In genomic region chr16:32116080-32116479, GRCh38 we compare ENCODE assay signal across 8 cellular contexts.
DNase-seq lines count a peak whose midpoint lies in the region; ATAC-seq and TF ChIP-seq lines count a peak whose summit lies in the region.

No MANE protein-coding gene starts in this region.

- POLR2A ChIA-PET in SK-N-SH (lab: Yijun Ruan, JAX): no interaction called here

- WGBS in SK-N-SH (ENCODE audit: low lambda C conversion rate): 3% methylated on average over 52 of the region's 52 CpGs

- no peak overlapping the region for H3K27ac ChIP-seq in SK-N-SH (ENCODE audit: low read depth in 2 of 2, low read length in 1 of 2)

- H3K4me3 ChIP-seq in SK-N-SH (ENCODE audit: low read depth in 2 of 2, low read length in 1 of 2): peak overlapping the region; percentile 54 to 63
- H3K4me3 ChIP-seq in fibroblast of pulmonary artery (replicated peaks; ENCODE audit: low read depth, low read length): peak overlapping the region; percentile 43

- TF ChIP-seq RAD21 in SK-N-SH (IDR thresholded peaks at IDR 0.05; ENCODE audit: low read length): no peak

- CTCF ChIA-PET in SK-N-SH (lab: Yijun Ruan, JAX): no interaction called here

- no peaks in the 10 kb centered on the region for H3K4me1 ChIP-seq in SK-N-SH (ENCODE audit: control insufficient read depth in 1 of 2, insufficient read depth in 2 of 2, low read depth in 1 of 2, low read length in 1 of 2)

- TF ChIP-seq CTCF in SK-N-SH (IDR thresholded peaks at IDR 0.05) (no peak), fibroblast of pulmonary artery (IDR thresholded peaks at IDR 0.05; ENCODE audit: low read length, missing control alignments) (no peak)

- no peaks in the 10 kb centered on the region for H3K79me2 ChIP-seq in SK-N-SH (ENCODE audit: insufficient read depth)

- H3K9me3 ChIP-seq in SK-N-SH: no peaks in the 10 kb centered on the region

- H3K9ac ChIP-seq in SK-N-SH: peak overlapping the region; percentile 18; the same call in 1 of the 2 replicates

- H4K20me1 ChIP-seq in SK-N-SH (ENCODE audit: insufficient read depth): no peaks in the 10 kb centered on the region

- peak overlapping the region; percentile 79; the same call in 1 of the 2 replicates for H2AFZ ChIP-seq in SK-N-SH (ENCODE audit: low read depth)

- H3F3A ChIP-seq in SK-N-SH (replicated peaks; ENCODE audit: insufficient read depth): no peaks in the 10 kb centered on the region

- ATAC-seq in stimulated activated naive CD8-positive, alpha-beta T cell treated with anti-CD3 and anti-CD28 coated beads, Interleukin-15, Interleukin-2, amounts not matched to agents 100 U/mL and 50 U/mL, for 24 hours: no peak
- no peak for ATAC-seq in GM21786 (IDR thresholded peaks at IDR 0.05; ENCODE audit: unreplicated experiment)

- H3K36me3 ChIP-seq in SK-N-SH (replicated peaks in 1 of 2; ENCODE audit: control insufficient read depth in 1 of 2, insufficient read depth in 2 of 2, low read length in 1 of 2): no peaks in the 10 kb centered on the region

- no peak for TF ChIP-seq EP300 in SK-N-SH (IDR thresholded peaks at IDR 0.05; ENCODE audit: borderline replicate concordance in 1 of 2, low read depth in 1 of 2, low read length in 1 of 2)

- no peaks in the 10 kb centered on the region for H3K9me2 ChIP-seq in SK-N-SH

- peak overlapping the region; percentile 69 for H3K4me2 ChIP-seq in SK-N-SH

- peak in 2 of 3 experiments; percentile 34 to 40 for DNase-seq in NCI-H1417 (lab: John Stamatoyannopoulos, UW)
- DNase-seq in NCI-H1417 treated with DMSO at 0.1 percent for 48 hours (lab: John Stamatoyannopoulos, UW): no peak
- DNase-seq in SK-N-SH: no peak
- DNase-seq in fibroblast of pulmonary artery (ENCODE audit: low read depth): no peak
- peak; percentile 9 for DNase-seq in stimulated activated naive CD8-positive, alpha-beta T cell treated with anti-CD3 and anti-CD28 coated beads, Interleukin-15, Interleukin-2, amounts not matched to agents 100 U/mL and 50 U/mL, for 24 hours
- no peak for DNase-seq in hippocampal formation (lab: John Stamatoyannopoulos, UW)
- no peak for DNase-seq in NCI-H2227 treated with DMSO at 0.1 percent for 48 hours (lab: John Stamatoyannopoulos, UW)

- H3K27me3 ChIP-seq in SK-N-SH (ENCODE audit: insufficient read depth): no peaks in the 10 kb centered on the region

TF ChIP-seq in SK-N-SH, 30 proteins besides CTCF, POLR2A, EP300 and RAD21:
- no peak for TF ChIP-seq ZBTB33 (IDR thresholded peaks at IDR 0.05; ENCODE audit: borderline replicate concordance, low read depth)
- TF ChIP-seq, protein P1, sequence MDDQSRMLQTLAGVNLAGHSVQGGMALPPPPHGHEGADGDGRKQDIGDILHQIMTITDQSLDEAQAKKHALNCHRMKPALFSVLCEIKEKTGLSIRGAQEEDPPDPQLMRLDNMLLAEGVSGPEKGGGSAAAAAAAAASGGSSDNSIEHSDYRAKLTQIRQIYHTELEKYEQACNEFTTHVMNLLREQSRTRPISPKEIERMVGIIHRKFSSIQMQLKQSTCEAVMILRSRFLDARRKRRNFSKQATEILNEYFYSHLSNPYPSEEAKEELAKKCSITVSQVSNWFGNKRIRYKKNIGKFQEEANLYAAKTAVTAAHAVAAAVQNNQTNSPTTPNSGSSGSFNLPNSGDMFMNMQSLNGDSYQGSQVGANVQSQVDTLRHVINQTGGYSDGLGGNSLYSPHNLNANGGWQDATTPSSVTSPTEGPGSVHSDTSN (IDR thresholded peaks at IDR 0.05): no peak
- no peak for TF ChIP-seq RCOR1 (IDR thresholded peaks at IDR 0.05; ENCODE audit: low read length)
- no peak for TF ChIP-seq GATA2 (CRISPR knock-in tag; IDR thresholded peaks at IDR 0.05)

Comparison
In these comparisons a context has a peak if more than half of its experiments do, and no peak if none do; other contexts are left out.
1. DNase-seq: peak in NCI-H1417 (2 of 3) and stimulated activated naive CD8-positive, alpha-beta T cell treated with anti-CD3 and anti-CD28 coated beads, Interleukin-15, Interleukin-2, amounts not matched to agents 100 U/mL and 50 U/mL, for 24 hours (single experiment); none in NCI-H1417 treated with DMSO at 0.1 percent for 48 hours (single experiment), SK-N-SH (single experiment), fibroblast of pulmonary artery (single experiment), hippocampal formation (0 of 2) and NCI-H2227 treated with DMSO at 0.1 percent for 48 hours (single experiment).